Comparison of ENCODE assay signal across 1 cellular context in the genomic region with DNA sequence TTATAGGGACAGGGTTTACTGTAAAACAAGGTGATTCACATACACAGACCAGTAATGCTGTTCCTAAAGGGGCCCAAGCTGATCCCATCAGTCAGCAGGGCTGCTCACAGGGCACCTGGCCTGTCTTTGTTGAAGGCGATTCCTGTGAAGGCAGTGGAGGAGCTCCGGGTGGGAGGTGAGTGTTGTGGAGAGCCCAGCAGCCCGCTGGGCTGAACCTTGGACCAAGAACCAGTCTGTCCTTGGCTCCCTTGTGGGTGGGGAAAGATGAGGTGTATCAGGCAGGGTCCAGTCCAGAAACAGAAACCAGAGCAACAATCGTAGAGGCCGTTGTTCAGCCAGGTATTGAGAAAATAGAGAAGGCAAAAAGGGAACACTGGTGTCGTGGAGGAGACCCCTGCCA.
TF ChIP-seq lines count a peak whose summit lies in the region.

No MANE protein-coding gene starts in this region.

TF ChIP-seq in HepG2, 621 proteins besides CTCF, POLR2A, EP300 and RAD21 (continued from another document and continues in another):
- TF ChIP-seq, protein P1, sequence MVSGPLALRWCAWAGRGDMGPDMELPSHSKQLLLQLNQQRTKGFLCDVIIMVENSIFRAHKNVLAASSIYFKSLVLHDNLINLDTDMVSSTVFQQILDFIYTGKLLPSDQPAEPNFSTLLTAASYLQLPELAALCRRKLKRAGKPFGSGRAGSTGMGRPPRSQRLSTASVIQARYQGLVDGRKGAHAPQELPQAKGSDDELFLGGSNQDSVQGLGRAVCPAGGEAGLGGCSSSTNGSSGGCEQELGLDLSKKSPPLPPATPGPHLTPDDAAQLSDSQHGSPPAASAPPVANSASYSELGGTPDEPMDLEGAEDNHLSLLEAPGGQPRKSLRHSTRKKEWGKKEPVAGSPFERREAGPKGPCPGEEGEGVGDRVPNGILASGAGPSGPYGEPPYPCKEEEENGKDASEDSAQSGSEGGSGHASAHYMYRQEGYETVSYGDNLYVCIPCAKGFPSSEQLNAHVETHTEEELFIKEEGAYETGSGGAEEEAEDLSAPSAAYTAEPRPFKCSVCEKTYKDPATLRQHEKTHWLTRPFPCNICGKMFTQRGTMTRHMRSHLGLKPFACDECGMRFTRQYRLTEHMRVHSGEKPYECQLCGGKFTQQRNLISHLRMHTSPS (CRISPR knock-in tag; IDR thresholded peaks at IDR 0.05; ENCODE audit: low read depth), result no peak
- TF ChIP-seq HNF4G (IDR thresholded peaks at IDR 0.05; ENCODE audit: borderline replicate concordance, low read depth, low read length), result peak; percentile 56; the same call in 1 of the 2 replicates
- TF ChIP-seq HNF4G (CRISPR knock-in tag; IDR thresholded peaks at IDR 0.05; ENCODE audit: borderline replicate concordance, low read depth), result peak; percentile 90; the same call in 1 of the 2 replicates
- TF ChIP-seq SIN3B (IDR thresholded peaks at IDR 0.05; ENCODE audit: low read length), result no peak
- TF ChIP-seq, protein P2, sequence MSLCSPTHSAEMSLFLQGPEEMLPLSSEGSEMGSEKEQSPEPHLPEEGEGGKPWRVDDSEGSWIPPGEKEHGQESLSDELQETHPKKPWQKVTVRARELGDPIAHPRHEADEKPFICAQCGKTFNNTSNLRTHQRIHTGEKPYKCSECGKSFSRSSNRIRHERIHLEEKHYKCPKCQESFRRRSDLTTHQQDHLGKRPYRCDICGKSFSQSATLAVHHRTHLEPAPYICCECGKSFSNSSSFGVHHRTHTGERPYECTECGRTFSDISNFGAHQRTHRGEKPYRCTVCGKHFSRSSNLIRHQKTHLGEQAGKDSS (CRISPR knock-in tag; IDR thresholded peaks at IDR 0.05; ENCODE audit: borderline replicate concordance, low read depth), result no peak
- TF ChIP-seq ZNF510 (CRISPR knock-in tag; IDR thresholded peaks at IDR 0.05; ENCODE audit: low read depth), result no peak
- TF ChIP-seq, protein P3, sequence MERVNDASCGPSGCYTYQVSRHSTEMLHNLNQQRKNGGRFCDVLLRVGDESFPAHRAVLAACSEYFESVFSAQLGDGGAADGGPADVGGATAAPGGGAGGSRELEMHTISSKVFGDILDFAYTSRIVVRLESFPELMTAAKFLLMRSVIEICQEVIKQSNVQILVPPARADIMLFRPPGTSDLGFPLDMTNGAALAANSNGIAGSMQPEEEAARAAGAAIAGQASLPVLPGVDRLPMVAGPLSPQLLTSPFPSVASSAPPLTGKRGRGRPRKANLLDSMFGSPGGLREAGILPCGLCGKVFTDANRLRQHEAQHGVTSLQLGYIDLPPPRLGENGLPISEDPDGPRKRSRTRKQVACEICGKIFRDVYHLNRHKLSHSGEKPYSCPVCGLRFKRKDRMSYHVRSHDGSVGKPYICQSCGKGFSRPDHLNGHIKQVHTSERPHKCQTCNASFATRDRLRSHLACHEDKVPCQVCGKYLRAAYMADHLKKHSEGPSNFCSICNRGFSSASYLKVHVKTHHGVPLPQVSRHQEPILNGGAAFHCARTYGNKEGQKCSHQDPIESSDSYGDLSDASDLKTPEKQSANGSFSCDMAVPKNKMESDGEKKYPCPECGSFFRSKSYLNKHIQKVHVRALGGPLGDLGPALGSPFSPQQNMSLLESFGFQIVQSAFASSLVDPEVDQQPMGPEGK (CRISPR knock-in tag; IDR thresholded peaks at IDR 0.05), result peak; percentile 65
- TF ChIP-seq ZNF563 (CRISPR knock-in tag; IDR thresholded peaks at IDR 0.05), result 0 out of 2 replicates have a peak, but pooled peaks have one; percentile 31
- no peak for TF ChIP-seq ZNF143 (CRISPR knock-in tag; IDR thresholded peaks at IDR 0.05)
- TF ChIP-seq ZNF33B (CRISPR knock-in tag; IDR thresholded peaks at IDR 0.05), result no peak
- TF ChIP-seq TBX2 (CRISPR knock-in tag; IDR thresholded peaks at IDR 0.05; ENCODE audit: borderline replicate concordance), result 0 out of 2 replicates have a peak, but pooled peaks have one; percentile 56
- no peak for TF ChIP-seq HOXD1 (CRISPR knock-in tag; IDR thresholded peaks at IDR 0.05)
- peak; percentile 45; the same call in 1 of the 2 replicates for TF ChIP-seq ZNF12 (CRISPR knock-in tag; IDR thresholded peaks at IDR 0.05)
- peak; percentile 42; the same call in 1 of the 2 replicates for TF ChIP-seq ZNF205 (CRISPR knock-in tag; IDR thresholded peaks at IDR 0.05)
- TF ChIP-seq, protein P4, sequence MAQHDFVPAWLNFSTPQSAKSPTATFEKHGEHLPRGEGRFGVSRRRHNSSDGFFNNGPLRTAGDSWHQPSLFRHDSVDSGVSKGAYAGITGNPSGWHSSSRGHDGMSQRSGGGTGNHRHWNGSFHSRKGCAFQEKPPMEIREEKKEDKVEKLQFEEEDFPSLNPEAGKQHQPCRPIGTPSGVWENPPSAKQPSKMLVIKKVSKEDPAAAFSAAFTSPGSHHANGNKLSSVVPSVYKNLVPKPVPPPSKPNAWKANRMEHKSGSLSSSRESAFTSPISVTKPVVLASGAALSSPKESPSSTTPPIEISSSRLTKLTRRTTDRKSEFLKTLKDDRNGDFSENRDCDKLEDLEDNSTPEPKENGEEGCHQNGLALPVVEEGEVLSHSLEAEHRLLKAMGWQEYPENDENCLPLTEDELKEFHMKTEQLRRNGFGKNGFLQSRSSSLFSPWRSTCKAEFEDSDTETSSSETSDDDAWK (CRISPR knock-in tag; IDR thresholded peaks at IDR 0.05), result no peak
- TF ChIP-seq ONECUT2 (CRISPR knock-in tag; IDR thresholded peaks at IDR 0.05), result no peak
- peak; percentile 52; the same call in 1 of the 2 replicates for TF ChIP-seq HOXA3 (CRISPR knock-in tag; IDR thresholded peaks at IDR 0.05)
- no peak for TF ChIP-seq SIN3A (IDR thresholded peaks at IDR 0.05; ENCODE audit: borderline replicate concordance, low read depth, low read length)
- peak; percentile 70; the same call in 1 of the 2 replicates for TF ChIP-seq ZBTB7A (CRISPR knock-in tag; IDR thresholded peaks at IDR 0.05)
- no peak for TF ChIP-seq YY1 (IDR thresholded peaks at IDR 0.05; ENCODE audit: insufficient read depth, insufficient replicate concordance, low read depth, low read length)
- peak; percentile 64 for TF ChIP-seq ASH2L (IDR thresholded peaks at IDR 0.05; ENCODE audit: insufficient read length, low read depth, low read length)
- no peak for TF ChIP-seq NFYB (CRISPR knock-in tag; IDR thresholded peaks at IDR 0.05)
- 0 out of 2 replicates have a peak, but pooled peaks have one; percentile 23 for TF ChIP-seq KAT8 (CRISPR knock-in tag; IDR thresholded peaks at IDR 0.05)
- peak; percentile 50; the same call in 1 of the 2 replicates for TF ChIP-seq MEF2D (CRISPR knock-in tag; IDR thresholded peaks at IDR 0.05)
- peak; percentile 12; the same call in 1 of the 2 replicates for TF ChIP-seq ZSCAN25 (CRISPR knock-in tag; IDR thresholded peaks at IDR 0.05)
- TF ChIP-seq, protein P5, sequence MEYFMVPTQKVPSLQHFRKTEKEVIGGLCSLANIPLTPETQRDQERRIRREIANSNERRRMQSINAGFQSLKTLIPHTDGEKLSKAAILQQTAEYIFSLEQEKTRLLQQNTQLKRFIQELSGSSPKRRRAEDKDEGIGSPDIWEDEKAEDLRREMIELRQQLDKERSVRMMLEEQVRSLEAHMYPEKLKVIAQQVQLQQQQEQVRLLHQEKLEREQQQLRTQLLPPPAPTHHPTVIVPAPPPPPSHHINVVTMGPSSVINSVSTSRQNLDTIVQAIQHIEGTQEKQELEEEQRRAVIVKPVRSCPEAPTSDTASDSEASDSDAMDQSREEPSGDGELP (IDR thresholded peaks at IDR 0.05; ENCODE audit: borderline replicate concordance, low read depth), result peak; percentile 59; the same call in 1 of the 2 replicates
- 0 out of 2 replicates have a peak, but pooled peaks have one; percentile 12 for TF ChIP-seq ZNF501 (CRISPR knock-in tag; IDR thresholded peaks at IDR 0.05)
- TF ChIP-seq, protein P6, sequence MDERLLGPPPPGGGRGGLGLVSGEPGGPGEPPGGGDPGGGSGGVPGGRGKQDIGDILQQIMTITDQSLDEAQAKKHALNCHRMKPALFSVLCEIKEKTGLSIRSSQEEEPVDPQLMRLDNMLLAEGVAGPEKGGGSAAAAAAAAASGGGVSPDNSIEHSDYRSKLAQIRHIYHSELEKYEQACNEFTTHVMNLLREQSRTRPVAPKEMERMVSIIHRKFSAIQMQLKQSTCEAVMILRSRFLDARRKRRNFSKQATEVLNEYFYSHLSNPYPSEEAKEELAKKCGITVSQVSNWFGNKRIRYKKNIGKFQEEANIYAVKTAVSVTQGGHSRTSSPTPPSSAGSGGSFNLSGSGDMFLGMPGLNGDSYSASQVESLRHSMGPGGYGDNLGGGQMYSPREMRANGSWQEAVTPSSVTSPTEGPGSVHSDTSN (CRISPR knock-in tag; IDR thresholded peaks at IDR 0.05), result no peak
- TF ChIP-seq ZNF850 (CRISPR knock-in tag; conservative IDR thresholded peaks at IDR 0.05), result no peak
- TF ChIP-seq BCL6 (CRISPR knock-in tag; IDR thresholded peaks at IDR 0.05), result peak; percentile 42
- no peak for TF ChIP-seq ZNF10 (CRISPR knock-in tag; IDR thresholded peaks at IDR 0.05; ENCODE audit: borderline replicate concordance, low read depth)
- TF ChIP-seq POLR2AphosphoS5 (IDR thresholded peaks at IDR 0.05; ENCODE audit: low read depth, low read length), result peak; percentile 71
- no peak for TF ChIP-seq LCORL (IDR thresholded peaks at IDR 0.05)
- 0 out of 2 replicates have a peak, but pooled peaks have one; percentile 71 for TF ChIP-seq LCORL (CRISPR knock-in tag; IDR thresholded peaks at IDR 0.05)
- TF ChIP-seq, protein P7, sequence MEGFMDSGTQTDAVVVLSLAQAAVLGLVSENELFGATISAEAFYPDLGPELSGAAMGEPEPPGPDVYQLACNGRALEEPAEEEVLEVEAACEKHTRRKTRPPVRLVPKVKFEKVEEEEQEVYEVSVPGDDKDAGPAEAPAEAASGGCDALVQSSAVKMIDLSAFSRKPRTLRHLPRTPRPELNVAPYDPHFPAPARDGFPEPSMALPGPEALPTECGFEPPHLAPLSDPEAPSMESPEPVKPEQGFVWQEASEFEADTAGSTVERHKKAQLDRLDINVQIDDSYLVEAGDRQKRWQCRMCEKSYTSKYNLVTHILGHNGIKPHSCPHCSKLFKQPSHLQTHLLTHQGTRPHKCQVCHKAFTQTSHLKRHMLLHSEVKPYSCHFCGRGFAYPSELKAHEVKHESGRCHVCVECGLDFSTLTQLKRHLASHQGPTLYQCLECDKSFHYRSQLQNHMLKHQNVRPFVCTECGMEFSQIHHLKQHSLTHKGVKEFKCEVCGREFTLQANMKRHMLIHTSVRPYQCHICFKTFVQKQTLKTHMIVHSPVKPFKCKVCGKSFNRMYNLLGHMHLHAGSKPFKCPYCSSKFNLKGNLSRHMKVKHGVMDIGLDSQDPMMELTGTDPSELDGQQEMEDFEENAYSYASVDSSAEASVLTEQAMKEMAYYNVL (CRISPR knock-in tag; IDR thresholded peaks at IDR 0.05; ENCODE audit: borderline replicate concordance), result peak; percentile 58
- no peak for TF ChIP-seq ZNF543 (CRISPR knock-in tag; IDR thresholded peaks at IDR 0.05)
- TF ChIP-seq, protein P8, sequence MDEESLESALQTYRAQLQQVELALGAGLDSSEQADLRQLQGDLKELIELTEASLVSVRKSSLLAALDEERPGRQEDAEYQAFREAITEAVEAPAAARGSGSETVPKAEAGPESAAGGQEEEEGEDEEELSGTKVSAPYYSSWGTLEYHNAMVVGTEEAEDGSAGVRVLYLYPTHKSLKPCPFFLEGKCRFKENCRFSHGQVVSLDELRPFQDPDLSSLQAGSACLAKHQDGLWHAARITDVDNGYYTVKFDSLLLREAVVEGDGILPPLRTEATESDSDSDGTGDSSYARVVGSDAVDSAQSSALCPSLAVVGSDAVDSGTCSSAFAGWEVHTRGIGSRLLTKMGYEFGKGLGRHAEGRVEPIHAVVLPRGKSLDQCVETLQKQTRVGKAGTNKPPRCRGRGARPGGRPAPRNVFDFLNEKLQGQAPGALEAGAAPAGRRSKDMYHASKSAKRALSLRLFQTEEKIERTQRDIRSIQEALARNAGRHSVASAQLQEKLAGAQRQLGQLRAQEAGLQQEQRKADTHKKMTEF (CRISPR knock-in tag; IDR thresholded peaks at IDR 0.05), result peak; percentile 46; the same call in 1 of the 2 replicates
- TF ChIP-seq, protein P9, sequence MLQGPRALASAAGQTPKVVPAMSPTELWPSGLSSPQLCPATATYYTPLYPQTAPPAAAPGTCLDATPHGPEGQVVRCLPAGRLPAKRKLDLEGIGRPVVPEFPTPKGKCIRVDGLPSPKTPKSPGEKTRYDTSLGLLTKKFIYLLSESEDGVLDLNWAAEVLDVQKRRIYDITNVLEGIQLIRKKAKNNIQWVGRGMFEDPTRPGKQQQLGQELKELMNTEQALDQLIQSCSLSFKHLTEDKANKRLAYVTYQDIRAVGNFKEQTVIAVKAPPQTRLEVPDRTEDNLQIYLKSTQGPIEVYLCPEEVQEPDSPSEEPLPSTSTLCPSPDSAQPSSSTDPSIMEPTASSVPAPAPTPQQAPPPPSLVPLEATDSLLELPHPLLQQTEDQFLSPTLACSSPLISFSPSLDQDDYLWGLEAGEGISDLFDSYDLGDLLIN (CRISPR knock-in tag; IDR thresholded peaks at IDR 0.05; ENCODE audit: borderline replicate concordance), result no peak
- no peak for TF ChIP-seq RNF2 (conservative IDR thresholded peaks at IDR 0.05; ENCODE audit: low read depth)
- no peak for TF ChIP-seq TRIM24 (CRISPR knock-in tag; IDR thresholded peaks at IDR 0.05)
- TF ChIP-seq, protein P10, sequence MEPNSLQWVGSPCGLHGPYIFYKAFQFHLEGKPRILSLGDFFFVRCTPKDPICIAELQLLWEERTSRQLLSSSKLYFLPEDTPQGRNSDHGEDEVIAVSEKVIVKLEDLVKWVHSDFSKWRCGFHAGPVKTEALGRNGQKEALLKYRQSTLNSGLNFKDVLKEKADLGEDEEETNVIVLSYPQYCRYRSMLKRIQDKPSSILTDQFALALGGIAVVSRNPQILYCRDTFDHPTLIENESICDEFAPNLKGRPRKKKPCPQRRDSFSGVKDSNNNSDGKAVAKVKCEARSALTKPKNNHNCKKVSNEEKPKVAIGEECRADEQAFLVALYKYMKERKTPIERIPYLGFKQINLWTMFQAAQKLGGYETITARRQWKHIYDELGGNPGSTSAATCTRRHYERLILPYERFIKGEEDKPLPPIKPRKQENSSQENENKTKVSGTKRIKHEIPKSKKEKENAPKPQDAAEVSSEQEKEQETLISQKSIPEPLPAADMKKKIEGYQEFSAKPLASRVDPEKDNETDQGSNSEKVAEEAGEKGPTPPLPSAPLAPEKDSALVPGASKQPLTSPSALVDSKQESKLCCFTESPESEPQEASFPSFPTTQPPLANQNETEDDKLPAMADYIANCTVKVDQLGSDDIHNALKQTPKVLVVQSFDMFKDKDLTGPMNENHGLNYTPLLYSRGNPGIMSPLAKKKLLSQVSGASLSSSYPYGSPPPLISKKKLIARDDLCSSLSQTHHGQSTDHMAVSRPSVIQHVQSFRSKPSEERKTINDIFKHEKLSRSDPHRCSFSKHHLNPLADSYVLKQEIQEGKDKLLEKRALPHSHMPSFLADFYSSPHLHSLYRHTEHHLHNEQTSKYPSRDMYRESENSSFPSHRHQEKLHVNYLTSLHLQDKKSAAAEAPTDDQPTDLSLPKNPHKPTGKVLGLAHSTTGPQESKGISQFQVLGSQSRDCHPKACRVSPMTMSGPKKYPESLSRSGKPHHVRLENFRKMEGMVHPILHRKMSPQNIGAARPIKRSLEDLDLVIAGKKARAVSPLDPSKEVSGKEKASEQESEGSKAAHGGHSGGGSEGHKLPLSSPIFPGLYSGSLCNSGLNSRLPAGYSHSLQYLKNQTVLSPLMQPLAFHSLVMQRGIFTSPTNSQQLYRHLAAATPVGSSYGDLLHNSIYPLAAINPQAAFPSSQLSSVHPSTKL (CRISPR knock-in tag; IDR thresholded peaks at IDR 0.05), result peak; percentile 48
- TF ChIP-seq XBP1 (CRISPR knock-in tag; IDR thresholded peaks at IDR 0.05), result no peak
- peak; percentile 12; the same call in 1 of the 2 replicates for TF ChIP-seq NRL (CRISPR knock-in tag; IDR thresholded peaks at IDR 0.05; ENCODE audit: borderline replicate concordance)
- TF ChIP-seq MZF1 (CRISPR knock-in tag; IDR thresholded peaks at IDR 0.05; ENCODE audit: borderline replicate concordance), result no peak
- peak; percentile 53; the same call in 1 of the 2 replicates for TF ChIP-seq ZNF263 (CRISPR knock-in tag; IDR thresholded peaks at IDR 0.05)
- TF ChIP-seq FOXC1 (CRISPR knock-in tag; IDR thresholded peaks at IDR 0.05; ENCODE audit: borderline replicate concordance), result no peak
- TF ChIP-seq ZNF451 (CRISPR knock-in tag; IDR thresholded peaks at IDR 0.05), result 0 out of 2 replicates have a peak, but pooled peaks have one; percentile 7
